In the genomic region with DNA sequence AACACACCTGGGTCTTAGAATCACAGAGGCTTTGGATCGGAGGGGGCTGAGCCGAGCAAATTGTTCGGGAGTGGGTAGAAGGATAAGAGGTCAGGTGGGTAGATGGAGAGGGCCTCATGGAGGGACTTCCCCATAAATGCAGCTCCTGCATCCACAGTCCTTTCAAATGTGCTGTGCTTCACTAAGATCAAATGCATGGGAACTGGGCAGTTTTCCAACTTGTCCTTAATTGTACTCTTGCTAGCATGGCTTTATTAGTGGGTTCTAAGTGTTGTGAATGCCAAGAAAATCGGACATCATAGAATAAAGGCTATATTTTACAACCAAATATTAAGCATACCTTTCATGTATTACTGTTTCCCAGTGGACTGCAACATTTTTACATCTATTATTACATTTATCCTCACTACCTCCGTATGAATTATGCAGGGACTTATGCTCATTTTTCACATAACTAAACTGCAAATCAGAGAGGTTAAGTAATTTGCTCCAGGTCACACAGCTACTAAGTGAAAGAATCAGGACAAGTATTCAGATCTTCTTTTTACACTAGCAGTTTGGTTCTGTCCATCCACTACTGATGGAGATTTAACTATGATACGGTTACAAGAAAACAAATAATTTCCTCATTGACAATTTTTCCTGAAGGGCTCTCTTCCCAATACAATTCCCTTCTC, we compare ENCODE assay signal across 15 cellular contexts.
DNase-seq lines count a peak whose midpoint lies in the region; ATAC-seq and TF ChIP-seq lines count a peak whose summit lies in the region.
"Had no signal": no experiment of that assay in that cellular context is flagged by ENCODE, and none has a peak within 500 bp of the region (broad histone marks: within the 10 kb centered on the region; RNA-seq: fewer than 3 reads in every experiment).

No MANE protein-coding gene starts in this region.

- H3K27me3 Mint-ChIP-seq in activated naive CD4-positive, alpha-beta T cell treated with anti-CD3 and anti-CD28 coated beads, Interleukin-2, amount 50 U/mL, for 24 hours, result no peaks in the 10 kb centered on the region
- peaks cover 20% of the 10 kb centered on the region for H3K27me3 Mint-ChIP-seq in activated naive CD4-positive, alpha-beta T cell treated with anti-CD3 and anti-CD28 coated beads, Interleukin-2, amount 10 ng/mL, durations not matched to agents 7 days and 5 days
- H3K27me3 Mint-ChIP-seq in T-helper 2 cell treated with Interferon-gamma antibody and Interleukin-4, amounts not matched to agents 5 μg/mL and 100 μg/mL, for 36 hours (ENCODE audit: low read depth), result no peaks in the 10 kb centered on the region

- H3K4me1 ChIP-seq in PC-9 (replicated peaks; ENCODE audit: insufficient read depth), result peaks cover 70% of the 10 kb centered on the region

- CTCF ChIA-PET in activated naive CD4-positive, alpha-beta T cell treated with anti-CD3 and anti-CD28 coated beads, Interleukin-2, amount 10 ng/mL, durations not matched to agents 7 days and 5 days (lab: Charles Lee), result no interaction called here
- CTCF ChIA-PET in PC-9 (lab: Charles Lee), result no interaction called here

- H3K27ac ChIP-seq in PC-9 (peak overlapping the region; percentile 92), WERI-Rb-1 (no peak overlapping the region)
- H3K27ac ChIP-seq: coronary artery, epithelial cell of prostate, suprapubic skin had no signal

- intact Hi-C loops in PC-9 (cut with micrococcal nuclease; ENCODE audit: unreplicated experiment), result loop anchor here (10.0 kb wide), 1 partner anchor 269 kb away; no protein-coding TSS in a partner anchor
- intact Hi-C loops in sciatic nerve (cut with DNase I), result no loop called here

- no peak for DNase-seq in activated naive CD4-positive, alpha-beta T cell treated with anti-CD3 and anti-CD28 coated beads, Interleukin-2, amount 10 ng/mL, durations not matched to agents 7 days and 5 days
- peak; percentile 47 for DNase-seq in NCI-H187 treated with DMSO at 0.1 percent for 48 hours (lab: John Stamatoyannopoulos, UW)
- DNase-seq in PC-9, result no peak
- DNase-seq in retinal pigment epithelial cell (ENCODE audit: low read depth), result peak; percentile 74
- DNase-seq in sciatic nerve (ENCODE audit: low spot score), result no peak
- DNase-seq in T-helper 2 cell treated with Interferon-gamma antibody and Interleukin-4, amounts not matched to agents 5 μg/mL and 100 μg/mL, for 36 hours (ENCODE audit: low spot score), result no peak
- DNase-seq in WERI-Rb-1, result no peak
- DNase-seq: activated CD4-positive, alpha-beta memory T cell treated with anti-CD3 and anti-CD28 coated beads, Interleukin-2, amount 10 ng/mL, durations not matched to agents 7 days and 5 days; aorta; KBM-7 had no signal

- H3K36me3 Mint-ChIP-seq in activated naive CD4-positive, alpha-beta T cell treated with anti-CD3 and anti-CD28 coated beads, Interleukin-2, amount 50 U/mL, for 24 hours, result no peaks in the 10 kb centered on the region
- no peaks in the 10 kb centered on the region for H3K36me3 Mint-ChIP-seq in activated naive CD4-positive, alpha-beta T cell treated with anti-CD3 and anti-CD28 coated beads, Interleukin-2, amount 10 ng/mL, durations not matched to agents 7 days and 5 days
- peaks cover 2% of the 10 kb centered on the region for H3K36me3 Mint-ChIP-seq in T-helper 2 cell treated with Interferon-gamma antibody and Interleukin-4, amounts not matched to agents 5 μg/mL and 100 μg/mL, for 36 hours (ENCODE audit: low read depth)

- H3K9me3 ChIP-seq in PC-9 (ENCODE audit: insufficient read depth, low read depth) (no peaks in the 10 kb centered on the region), WERI-Rb-1 (ENCODE audit: severe bottlenecking) (peaks cover 3% of the 10 kb centered on the region)
- H3K9me3 ChIP-seq: suprapubic skin had no signal

- H3K9me2 ChIP-seq in PC-9 (ENCODE audit: insufficient read depth), result no peaks in the 10 kb centered on the region

- H3F3A ChIP-seq in PC-9 (ENCODE audit: insufficient read depth, low read depth), result peaks cover 32% of the 10 kb centered on the region

- no peaks in the 10 kb centered on the region; the same call in 1 of the 2 replicates for H3K79me2 ChIP-seq in PC-9 (ENCODE audit: low read depth)

- no TSS peak for BruUV-seq in PC-9 (replicated peaks; lab: Mats Ljungman, UMichigan)

- H3K4me3 ChIP-seq in PC-9 (no peak overlapping the region), retinal pigment epithelial cell (ENCODE audit: low read length) (no peak overlapping the region), WERI-Rb-1 (ENCODE audit: low read depth, low read length) (no peak overlapping the region)
- H3K4me3 ChIP-seq: coronary artery, suprapubic skin had no signal

- H3K4me2 ChIP-seq in PC-9, result peak overlapping the region; percentile 13; the same call in 1 of the 2 replicates

- H3K36me3 ChIP-seq in PC-9 (ENCODE audit: low read depth) (no peaks in the 10 kb centered on the region), WERI-Rb-1 (no peaks in the 10 kb centered on the region)
- H3K36me3 ChIP-seq: suprapubic skin had no signal

- ATAC-seq in sciatic nerve, result no peak

- POLR2A ChIA-PET in PC-9 (lab: Charles Lee; ENCODE audit: unreplicated experiment), result interaction anchor here (0.7 kb wide), 2 partner anchors 50 to 240 kb away, joined by 3 to 19 read pairs; no protein-coding TSS in a partner anchor

- no peak overlapping the region for H3K4me3 Mint-ChIP-seq in activated naive CD4-positive, alpha-beta T cell treated with anti-CD3 and anti-CD28 coated beads, Interleukin-2, amount 50 U/mL, for 24 hours
- no peak overlapping the region for H3K4me3 Mint-ChIP-seq in activated naive CD4-positive, alpha-beta T cell treated with anti-CD3 and anti-CD28 coated beads, Interleukin-2, amount 10 ng/mL, durations not matched to agents 7 days and 5 days
- H3K4me3 Mint-ChIP-seq in T-helper 2 cell treated with Interferon-gamma antibody and Interleukin-4, amounts not matched to agents 5 μg/mL and 100 μg/mL, for 36 hours, result no peak overlapping the region
- H3K4me3 Mint-ChIP-seq: activated CD4-positive, alpha-beta memory T cell treated with anti-CD3 and anti-CD28 coated beads, Interleukin-2, amount 10 ng/mL, durations not matched to agents 7 days and 5 days; nephron had no signal

- peak overlapping the region; percentile 68 for H3K27ac Mint-ChIP-seq in activated naive CD4-positive, alpha-beta T cell treated with anti-CD3 and anti-CD28 coated beads, Interleukin-2, amount 50 U/mL, for 24 hours
- H3K27ac Mint-ChIP-seq in activated naive CD4-positive, alpha-beta T cell treated with anti-CD3 and anti-CD28 coated beads, Interleukin-2, amount 10 ng/mL, durations not matched to agents 7 days and 5 days, result no peak overlapping the region
- H3K27ac Mint-ChIP-seq in T-helper 2 cell treated with Interferon-gamma antibody and Interleukin-4, amounts not matched to agents 5 μg/mL and 100 μg/mL, for 36 hours, result no peak overlapping the region
- H3K27ac Mint-ChIP-seq: activated CD4-positive, alpha-beta memory T cell treated with anti-CD3 and anti-CD28 coated beads, Interleukin-2, amount 10 ng/mL, durations not matched to agents 7 days and 5 days; nephron had no signal

- TF ChIP-seq CTCF in PC-9 (conservative IDR thresholded peaks at IDR 0.05) (no peak), retinal pigment epithelial cell (conservative IDR thresholded peaks at IDR 0.05; ENCODE audit: low read depth, low read length) (no peak), WERI-Rb-1 (IDR thresholded peaks at IDR 0.05; ENCODE audit: low read depth, low read length) (no peak)

- no peaks in the 10 kb centered on the region for H4K20me1 ChIP-seq in PC-9 (ENCODE audit: insufficient read depth)

- no peaks in the 10 kb centered on the region for H3K9me3 Mint-ChIP-seq in activated naive CD4-positive, alpha-beta T cell treated with anti-CD3 and anti-CD28 coated beads, Interleukin-2, amount 50 U/mL, for 24 hours
- H3K9me3 Mint-ChIP-seq in activated naive CD4-positive, alpha-beta T cell treated with anti-CD3 and anti-CD28 coated beads, Interleukin-2, amount 10 ng/mL, durations not matched to agents 7 days and 5 days, result no peaks in the 10 kb centered on the region
- peaks cover 21% of the 10 kb centered on the region for H3K9me3 Mint-ChIP-seq in T-helper 2 cell treated with Interferon-gamma antibody and Interleukin-4, amounts not matched to agents 5 μg/mL and 100 μg/mL, for 36 hours

- peaks cover 57% of the 10 kb centered on the region for H3K4me1 Mint-ChIP-seq in activated naive CD4-positive, alpha-beta T cell treated with anti-CD3 and anti-CD28 coated beads, Interleukin-2, amount 50 U/mL, for 24 hours
- H3K4me1 Mint-ChIP-seq in activated naive CD4-positive, alpha-beta T cell treated with anti-CD3 and anti-CD28 coated beads, Interleukin-2, amount 10 ng/mL, durations not matched to agents 7 days and 5 days, result peaks cover 57% of the 10 kb centered on the region
- H3K4me1 Mint-ChIP-seq in T-helper 2 cell treated with Interferon-gamma antibody and Interleukin-4, amounts not matched to agents 5 μg/mL and 100 μg/mL, for 36 hours (ENCODE audit: low read depth), result peaks cover 53% of the 10 kb centered on the region

- H2AFZ ChIP-seq in PC-9, result no peak overlapping the region

- H3K27me3 ChIP-seq in PC-9 (ENCODE audit: insufficient read depth, low read depth), result no peaks in the 10 kb centered on the region
- peaks cover 78% of the 10 kb centered on the region for H3K27me3 ChIP-seq in WERI-Rb-1 (ENCODE audit: insufficient read depth, low read depth, severe bottlenecking)
- H3K27me3 ChIP-seq: suprapubic skin had no signal

Comparison
In these comparisons a context has a peak if more than half of its experiments do, and no peak if none do; other contexts are left out.
1. DNase-seq: peak in NCI-H187 treated with DMSO at 0.1 percent for 48 hours (single experiment) and retinal pigment epithelial cell (single experiment); none in activated naive CD4-positive, alpha-beta T cell treated with anti-CD3 and anti-CD28 coated beads, Interleukin-2, amount 10 ng/mL, durations not matched to agents 7 days and 5 days (single experiment), PC-9 (0 of 2), sciatic nerve (single experiment), T-helper 2 cell treated with Interferon-gamma antibody and Interleukin-4, amounts not matched to agents 5 μg/mL and 100 μg/mL, for 36 hours (single experiment) and WERI-Rb-1 (single experiment).